13 cellular contexts compared by ENCODE assay signal in the genomic region with DNA sequence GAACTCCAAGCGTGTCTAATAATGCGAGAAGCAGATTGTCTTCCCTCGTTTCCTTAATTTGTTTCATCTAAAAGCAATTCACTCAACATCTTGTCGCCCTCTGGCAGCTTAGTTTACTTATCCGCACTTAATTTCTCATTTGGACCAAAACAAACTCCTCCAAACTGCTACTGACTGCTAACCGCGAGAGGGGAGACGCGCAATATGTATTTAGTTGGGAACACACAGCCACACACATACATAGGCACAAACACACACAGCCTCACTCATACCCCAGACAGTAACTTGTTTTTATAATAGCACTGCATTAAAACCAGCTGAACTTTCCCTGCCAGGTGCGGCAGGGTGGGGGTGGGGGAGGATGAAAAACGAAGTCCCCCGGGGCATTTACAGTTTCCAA. TPM values are rescaled to one million over a fixed set of nuclear protein-coding genes. Genes with fewer than 3 reads are reported as not detected.
A peak's percentile ranks its signal among the peaks of the same experiment; 100 is the strongest.
DNase-seq lines count a peak whose midpoint lies in the region; ATAC-seq and TF ChIP-seq lines count a peak whose summit lies in the region.
"Had no signal": no experiment of that assay in that cellular context is flagged by ENCODE, and none has a peak within 500 bp of the region (broad histone marks: within the 10 kb centered on the region; RNA-seq: fewer than 3 reads in every experiment).

No MANE protein-coding gene starts in this region.

- DNase-seq in astrocyte of the cerebellum (ENCODE audit: low read depth) (no peak), kidney tubule cell (ENCODE audit: low spot score) (peak; percentile 17), KG1 (lab: John Stamatoyannopoulos, UW) (no peak)
- no peak for DNase-seq in CD8-positive, alpha-beta T cell
- DNase-seq: DND-41; stimulated activated naive CD4-positive, alpha-beta T cell treated with Interleukin-2 at 50 U/mL for 16 hours had no signal

- H3K9me3 Mint-ChIP-seq in CD8-positive, alpha-beta T cell: no peaks in the 10 kb centered on the region
- H3K9me3 Mint-ChIP-seq: activated naive CD4-positive, alpha-beta T cell treated with anti-CD3 and anti-CD28 coated beads, Interleukin-2, amount 50 U/mL, for 24 hours had no signal

- no peaks in the 10 kb centered on the region for H3K36me3 ChIP-seq in HUES6 (ENCODE audit: control insufficient read depth, insufficient read depth, low read length)
- H3K36me3 ChIP-seq in subcutaneous abdominal adipose tissue (ENCODE audit: control insufficient read depth in 5 of 5, insufficient read depth in 5 of 5, low read length in 5 of 5): no peaks in the 10 kb centered on the region
- no peaks in the 10 kb centered on the region for H3K36me3 ChIP-seq in CD8-positive, alpha-beta T cell (ENCODE audit: insufficient read depth, low read length)

- no peak overlapping the region for H3K27ac ChIP-seq in HUES6 (ENCODE audit: low read depth, low read length)
- H3K27ac ChIP-seq in subcutaneous abdominal adipose tissue (ENCODE audit: low read depth, low read length): no peak overlapping the region
- H3K27ac ChIP-seq in CD8-positive, alpha-beta T cell (ENCODE audit: low read depth, low read length): no peak overlapping the region
- H3K27ac ChIP-seq: epithelial cell of prostate had no signal

- H3K4me3 ChIP-seq in HUES6 (ENCODE audit: low read depth, low read length) (peak overlapping the region; percentile 67), astrocyte of the cerebellum (ENCODE audit: low read depth, low read length) (peak overlapping the region; percentile 49), subcutaneous abdominal adipose tissue (ENCODE audit: low read depth in 1 of 5, low read length in 5 of 5) (peak overlapping the region; percentile 74 to 89 (median 80))
- no peak overlapping the region for H3K4me3 ChIP-seq in CD8-positive, alpha-beta T cell (ENCODE audit: low read depth, low read length)

- no peaks in the 10 kb centered on the region for H3K9me3 ChIP-seq in HUES6 (ENCODE audit: control insufficient read depth, insufficient read depth, low read depth, low read length)
- H3K9me3 ChIP-seq in subcutaneous abdominal adipose tissue (ENCODE audit: control insufficient read depth in 5 of 5, low read length in 5 of 5): no peaks in the 10 kb centered on the region
- no peaks in the 10 kb centered on the region for H3K9me3 ChIP-seq in CD8-positive, alpha-beta T cell (ENCODE audit: low read length)

- intact Hi-C loops in CD8-positive, alpha-beta T cell (cut with DNase I, micrococcal nuclease): no loop called here

- H3K9ac ChIP-seq in HUES6 (ENCODE audit: low read length) (no peak overlapping the region), subcutaneous abdominal adipose tissue (ENCODE audit: low read length in 5 of 5) (peak overlapping the region in 2 of 5 donors; percentile 60 to 80)

- CTCF ChIA-PET in CD8-positive, alpha-beta T cell (lab: Charles Lee): no interaction called here

- H3K36me3 Mint-ChIP-seq in CD8-positive, alpha-beta T cell: no peaks in the 10 kb centered on the region

- POLR2A ChIA-PET in CD8-positive, alpha-beta T cell (lab: Charles Lee): no interaction called here

- peaks cover 12% of the 10 kb centered on the region for H3K4me1 Mint-ChIP-seq in CD8-positive, alpha-beta T cell (ENCODE audit: low read depth)

- in situ Hi-C loops in astrocyte of the cerebellum (cut with HindIII; ENCODE audit: low sequenced_read_pairs): no loop called here

- no peak overlapping the region for H3K4me3 Mint-ChIP-seq in CD8-positive, alpha-beta T cell
- H3K4me3 Mint-ChIP-seq: activated naive CD4-positive, alpha-beta T cell treated with anti-CD3 and anti-CD28 coated beads, Interleukin-2, amount 50 U/mL, for 24 hours had no signal

- H3K4me1 ChIP-seq in HUES6 (ENCODE audit: control insufficient read depth, insufficient read depth, low read length) (peaks cover 10% of the 10 kb centered on the region; the same call in 1 of the 2 replicates), subcutaneous abdominal adipose tissue (ENCODE audit: control insufficient read depth in 5 of 5, insufficient read depth in 5 of 5, low read length in 5 of 5) (peaks cover 2 to 35% (median 27%) of the 10 kb centered on the region in 5 donors)
- H3K4me1 ChIP-seq in CD8-positive, alpha-beta T cell (ENCODE audit: insufficient read depth, low read length): no peaks in the 10 kb centered on the region

- H3K27ac Mint-ChIP-seq in CD8-positive, alpha-beta T cell: no peak overlapping the region
- H3K27ac Mint-ChIP-seq: activated naive CD4-positive, alpha-beta T cell treated with anti-CD3 and anti-CD28 coated beads, Interleukin-2, amount 50 U/mL, for 24 hours had no signal

- ATAC-seq in CD8-positive, alpha-beta T cell: no peak
- ATAC-seq in GM19452 (IDR thresholded peaks at IDR 0.05; ENCODE audit: unreplicated experiment): no peak
- ATAC-seq: HCT116, Panc1 had no signal

- TF ChIP-seq CTCF in astrocyte of the cerebellum (IDR thresholded peaks at IDR 0.05; ENCODE audit: low read depth, low read length, missing control alignments): no peak
- no peak for TF ChIP-seq CTCF in CD8-positive, alpha-beta T cell (IDR thresholded peaks at IDR 0.05)

- peaks cover 53% of the 10 kb centered on the region for H3K27me3 Mint-ChIP-seq in CD8-positive, alpha-beta T cell (ENCODE audit: low read depth)

- H3K27me3 ChIP-seq in HUES6 (ENCODE audit: control insufficient read depth, insufficient read depth, low read length) (peaks cover 70% of the 10 kb centered on the region), subcutaneous abdominal adipose tissue (ENCODE audit: control insufficient read depth in 5 of 5, insufficient read depth in 4 of 5, low read length in 5 of 5) (peaks cover 0 to 12% (median 5%) of the 10 kb centered on the region in 5 donors)
- peaks cover 3% of the 10 kb centered on the region for H3K27me3 ChIP-seq in CD8-positive, alpha-beta T cell (ENCODE audit: insufficient read depth, low read length)

RNA-seq across cellular contexts. Expression of a gene that starts 2.6 kb away (rescaled TPM):
- total RNA-seq in CD8-positive, alpha-beta T cell: not detected
